Comparison of ENCODE assay signal across 21 cellular contexts in genomic region chr13:36029171-36029570, GRCh38.
DNase-seq lines count a peak whose midpoint lies in the region; ATAC-seq, FAIRE-seq and TF ChIP-seq lines count a peak whose summit lies in the region.
"Had no signal": no experiment of that assay in that cellular context is flagged by ENCODE, and none has a peak within 500 bp of the region (broad histone marks: within the 10 kb centered on the region; RNA-seq: fewer than 3 reads in every experiment).

No MANE protein-coding gene starts in this region.

- no peaks in the 10 kb centered on the region for H3K36me3 ChIP-seq in bronchial epithelial cell (ENCODE audit: control insufficient read depth, insufficient read depth, low read length)
- H3K36me3 ChIP-seq: BE2C, pancreas, upper lobe of left lung had no signal

- intact Hi-C loops in left ventricle myocardium superior (cut with micrococcal nuclease), result no loop called here

- H3K4me3 ChIP-seq in bronchial epithelial cell (ENCODE audit: low read depth, low read length), result no peak overlapping the region
- H3K4me3 ChIP-seq: pancreas, skin epidermis, upper lobe of left lung had no signal

- no peak for TF ChIP-seq CTCF in bronchial epithelial cell (IDR thresholded peaks at IDR 0.05; ENCODE audit: insufficient read depth, low read length, severe bottlenecking)

- FAIRE-seq in bronchial epithelial cell (lab: Jason Lieb, UNC), result no peak
- FAIRE-seq: GM19239, pancreas had no signal

- DNase-seq in HT1080 (ENCODE audit: low read depth), result peak; percentile 63
- DNase-seq in NCI-H748 (lab: John Stamatoyannopoulos, UW; ENCODE audit: unreplicated experiment), result peak; percentile 91
- peak; percentile 90 for DNase-seq in bronchial epithelial cell (ENCODE audit: low read depth)
- peak; percentile 68 for DNase-seq in non-pigmented ciliary epithelial cell (ENCODE audit: low read depth)
- no peak for DNase-seq in activated T-cell treated with anti-CD3 and anti-CD28 coated beads, Interleukin-2, amount 50 U/mL, for 1 hour
- no peak for DNase-seq in caudate nucleus (lab: John Stamatoyannopoulos, UW)
- no peak for DNase-seq in left ventricle myocardium superior
- DNase-seq: activated CD4-positive, CD25-positive, alpha-beta regulatory T cell treated with anti-CD3 and anti-CD28 coated beads, Interleukin-2, amount 50 U/mL, for 72 hours; activated CD8-positive, alpha-beta memory T cell treated with anti-CD3 and anti-CD28 coated beads, Interleukin-2, amount 50 U/mL, for 4 hours; activated naive CD4-positive, alpha-beta T cell treated with Interleukin-2 at 50 U/mL for 16 hours; BE2C; effector CD8-positive, alpha-beta T cell; NCI-H1105; NCI-H446; pancreas; SIG-M5; stimulated activated naive CD4-positive, alpha-beta T cell; upper lobe of left lung had no signal

- no peak for ATAC-seq in left ventricle myocardium superior
- ATAC-seq: left lobe of liver had no signal

- no peaks in the 10 kb centered on the region for H3K27me3 ChIP-seq in bronchial epithelial cell (ENCODE audit: control insufficient read depth, insufficient read depth, low read length)
- H3K27me3 ChIP-seq: BE2C, pancreas, upper lobe of left lung had no signal

- H3K27ac ChIP-seq in caudate nucleus (ENCODE audit: low read depth, low read length), result no peak overlapping the region
- H3K27ac ChIP-seq: pancreas, skin epidermis, upper lobe of left lung had no signal

Comparison
In these comparisons a context has a peak if more than half of its experiments do, and no peak if none do; other contexts are left out.
1. DNase-seq: peak in HT1080 (single experiment), NCI-H748 (single experiment), bronchial epithelial cell (single experiment) and non-pigmented ciliary epithelial cell (single experiment); none in activated T-cell treated with anti-CD3 and anti-CD28 coated beads, Interleukin-2, amount 50 U/mL, for 1 hour (single experiment), caudate nucleus (0 of 61) and left ventricle myocardium superior (single experiment).